In the genomic region with DNA sequence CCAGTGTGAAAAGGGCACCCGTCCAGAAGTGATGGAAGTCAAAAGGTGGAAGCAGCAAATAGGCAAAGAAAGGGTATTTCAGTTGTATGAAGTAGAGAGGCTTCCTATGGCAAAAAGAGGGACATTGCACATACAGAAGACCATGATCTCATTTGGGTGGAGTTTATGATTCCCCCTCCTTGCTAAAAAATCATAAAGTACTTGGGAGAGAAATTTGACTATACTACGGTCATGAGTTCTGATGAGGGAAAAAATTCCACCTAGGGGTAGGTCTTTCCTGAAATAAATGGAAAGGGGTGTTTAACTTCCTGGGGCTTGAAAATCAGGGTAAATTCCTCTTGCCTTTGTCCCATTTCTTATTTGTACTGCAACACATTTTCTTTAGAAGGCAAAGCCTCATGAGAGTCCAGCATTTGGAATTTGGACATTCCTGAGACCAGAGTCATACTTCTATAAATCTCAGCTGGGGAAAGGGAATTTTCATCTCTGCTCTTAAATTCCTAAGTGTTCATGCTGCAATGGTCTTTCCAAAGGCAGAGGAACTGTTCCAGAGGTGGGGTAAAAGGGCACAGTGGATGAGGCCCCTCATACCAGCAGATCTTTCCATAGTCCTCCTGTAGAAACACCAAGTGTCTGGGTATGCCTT, we compare ENCODE assay signal across 11 cellular contexts. TPM values are rescaled to one million over a fixed set of nuclear protein-coding genes. Genes with fewer than 3 reads are reported as not detected.
DNase-seq lines count a peak whose midpoint lies in the region; ATAC-seq, FAIRE-seq and TF ChIP-seq lines count a peak whose summit lies in the region.
"Had no signal": no experiment of that assay in that cellular context is flagged by ENCODE, and none has a peak within 500 bp of the region (broad histone marks: within the 10 kb centered on the region; RNA-seq: fewer than 3 reads in every experiment).

No MANE protein-coding gene starts in this region.

- peak overlapping the region; percentile 100 for H3K27ac ChIP-seq in endothelial cell of umbilical vein (ENCODE audit: insufficient read depth, low read depth, low read length)
- H3K27ac ChIP-seq: ovary had no signal

- TF ChIP-seq CTCF in endothelial cell of umbilical vein (IDR thresholded peaks at IDR 0.05; ENCODE audit: extremely low read depth in 1 of 2, insufficient read depth in 1 of 2, low read depth in 1 of 2, low read length in 2 of 2) (no peak), mesothelial cell of epicardium (IDR thresholded peaks at IDR 0.05; ENCODE audit: unreplicated experiment) (no peak)

- H3K9ac ChIP-seq in endothelial cell of umbilical vein (replicated peaks; ENCODE audit: extremely low read depth, insufficient read depth, low read length) = peak overlapping the region; percentile 81

- H3K36me3 Mint-ChIP-seq in mesothelial cell of epicardium = no peaks in the 10 kb centered on the region

- intact Hi-C loops in Right ventricle myocardium inferior (cut with DNase I) = no loop called here
- intact Hi-C loops in cardiac septum (cut with DNase I) = loop anchor here (10.0 kb wide), 1 partner anchor 102 kb away; the partner anchor contains the start of genes ERI2 and REXO5
- intact Hi-C loops in endothelial cell of umbilical vein (cut with micrococcal nuclease) = loop anchor here (5.0 kb wide), 1 partner anchor 251 kb away; the partner anchor contains the start of gene LDAF1

- peak; percentile 40 for TF ChIP-seq POLR2A in endothelial cell of umbilical vein (IDR thresholded peaks at IDR 0.05; ENCODE audit: low read depth, low read length)

- BruUV-seq in endothelial cell of umbilical vein (replicated peaks; lab: Mats Ljungman, UMichigan) = no TSS peak

- H3K9me3 ChIP-seq in endothelial cell of umbilical vein (replicated peaks; ENCODE audit: control insufficient read depth, insufficient read depth, low read length) = no peaks in the 10 kb centered on the region
- H3K9me3 ChIP-seq: ovary had no signal

- dilution Hi-C loops in endothelial cell of umbilical vein (cut with MboI; ENCODE audit: extremely low pct_ligation_motif_present, low sequenced_read_pairs) = no loop called here

- H3K4me1 Mint-ChIP-seq in mesothelial cell of epicardium = peaks cover 58% of the 10 kb centered on the region

- no peaks in the 10 kb centered on the region for H3K27me3 Mint-ChIP-seq in mesothelial cell of epicardium (ENCODE audit: low read depth)

- H3K36me3 ChIP-seq in endothelial cell of umbilical vein (ENCODE audit: control insufficient read depth in 2 of 2, extremely low read depth in 1 of 2, insufficient read depth in 2 of 2, low read length in 2 of 2) = no peaks in the 10 kb centered on the region
- H3K36me3 ChIP-seq: ovary had no signal

- CTCF ChIA-PET in endothelial cell of umbilical vein (lab: Charles Lee) = interaction anchor here (1.3 kb wide), 1 partner anchor 100 kb away, joined by 4 read pairs; the partner anchor contains the start of genes ERI2 and REXO5

- no peak overlapping the region for H3K4me3 Mint-ChIP-seq in mesothelial cell of epicardium

- no peaks in the 10 kb centered on the region for H3K9me3 Mint-ChIP-seq in mesothelial cell of epicardium

- DNase-seq in Right ventricle myocardium inferior (ENCODE audit: missing footprints) = no peak
- no peak for DNase-seq in cardiac septum (ENCODE audit: low spot score)
- DNase-seq in endothelial cell of umbilical vein (ENCODE audit: low read depth, low spot score) = peak; percentile 71
- no peak for DNase-seq in mesothelial cell of epicardium (ENCODE audit: low spot score in 2 of 2, unreplicated experiment in 2 of 2)
- DNase-seq in NCI-H510A treated with DMSO at 0.1 percent for 48 hours (lab: John Stamatoyannopoulos, UW) = no peak
- no peak for DNase-seq in HPDE6-E6E7 (ENCODE audit: extremely low spot score)
- no peak for DNase-seq in NCI-H1105 (lab: John Stamatoyannopoulos, UW)
- DNase-seq: cerebellar nuclear complex, NCI-H1694 had no signal

- no peaks in the 10 kb centered on the region for H3K27me3 ChIP-seq in endothelial cell of umbilical vein (ENCODE audit: control insufficient read depth in 2 of 2, insufficient read depth in 2 of 2, low read length in 2 of 2)
- H3K27me3 ChIP-seq: ovary had no signal

- FAIRE-seq in endothelial cell of umbilical vein (lab: Jason Lieb, UNC) = peak; percentile 81

- H3K27ac Mint-ChIP-seq in mesothelial cell of epicardium = peak overlapping the region; percentile 80

- peak; percentile 40 for ATAC-seq in Right ventricle myocardium inferior
- no peak for ATAC-seq in GM18907 (IDR thresholded peaks at IDR 0.05; ENCODE audit: unreplicated experiment)

- H3K4me1 ChIP-seq in endothelial cell of umbilical vein (ENCODE audit: control insufficient read depth, extremely low read depth, insufficient read depth, low read length) = peaks cover 90% of the 10 kb centered on the region

- peak overlapping the region; percentile 81 for H3K4me2 ChIP-seq in endothelial cell of umbilical vein (ENCODE audit: insufficient read depth, low read length)

- peaks cover 14% of the 10 kb centered on the region for H3K79me2 ChIP-seq in endothelial cell of umbilical vein (ENCODE audit: control insufficient read depth, insufficient read depth, low read length)

- H4K20me1 ChIP-seq in endothelial cell of umbilical vein (replicated peaks; ENCODE audit: control insufficient read depth, extremely low read depth, insufficient read depth, low read length) = no peaks in the 10 kb centered on the region

- H3K4me3 ChIP-seq in endothelial cell of umbilical vein (replicated peaks in 1 of 3; ENCODE audit: insufficient read depth in 1 of 3, low read depth in 1 of 3, low read length in 3 of 3) = no peak overlapping the region
- H3K4me3 ChIP-seq: ovary had no signal

- POLR2A ChIA-PET in endothelial cell of umbilical vein (lab: Charles Lee) = interaction anchor here (0.6 kb wide), 1 partner anchor 39 kb away, joined by 3 read pairs; no protein-coding TSS in a partner anchor

- H2AFZ ChIP-seq in endothelial cell of umbilical vein (ENCODE audit: low read depth, low read length) = no peak overlapping the region

- H3K9me1 ChIP-seq in endothelial cell of umbilical vein (replicated peaks; ENCODE audit: control insufficient read depth, extremely low read depth, insufficient read depth, low read length) = no peaks in the 10 kb centered on the region

TF ChIP-seq in endothelial cell of umbilical vein, 7 proteins besides CTCF, POLR2A, EP300 and RAD21:
- TF ChIP-seq POLR2AphosphoS5 (IDR thresholded peaks at IDR 0.05; ENCODE audit: insufficient read depth, low read depth, low read length) (peak; percentile 23), FOS (IDR thresholded peaks at IDR 0.05; ENCODE audit: borderline replicate concordance, insufficient read depth, low read length) (peak; percentile 33), JUN (IDR thresholded peaks at IDR 0.05; ENCODE audit: borderline replicate concordance, insufficient read depth, insufficient read length, low read depth) (peak; percentile 71), MYC (IDR thresholded peaks at IDR 0.05; ENCODE audit: low read depth, low read length) (no peak)

RNA-seq across cellular contexts. Expression of gene LYRM1, which starts 5.8 kb away (rescaled TPM):
- total RNA-seq in Right ventricle myocardium inferior (58.1 TPM), cardiac septum (37.7 TPM), endothelial cell of umbilical vein (28.4 and 29.1 TPM in 2 replicates), mesothelial cell of epicardium (14.7 to 16.0 TPM (median 15.9 TPM) in 3 replicates)
- polyA plus RNA-seq in endothelial cell of umbilical vein = 13.8 and 20.4 TPM in 2 replicates
- polyA plus RNA-seq in endothelial cell of umbilical vein (2011; cell fraction: cytosol; rRNA removed) = 34.3 and 34.7 TPM in 2 replicates
- 16.3 and 18.2 TPM in 2 replicates for polyA plus RNA-seq in endothelial cell of umbilical vein (2011; cell fraction: nucleus; rRNA removed)
- 45.2 and 45.3 TPM in 2 replicates for polyA plus RNA-seq in endothelial cell of umbilical vein (2012)
- polyA minus RNA-seq in endothelial cell of umbilical vein = 10.3 and 13.5 TPM in 2 replicates
- 9.3 TPM for polyA minus RNA-seq in endothelial cell of umbilical vein (2011; cell fraction: cytosol; rRNA and poly(A)+ RNA removed)
- 6.7 and 7.1 TPM in 2 replicates for polyA minus RNA-seq in endothelial cell of umbilical vein (2011; cell fraction: nucleus; rRNA and poly(A)+ RNA removed)

RNA-seq across cellular contexts. Expression of gene DCUN1D3, which starts 6.2 kb away (rescaled TPM):
- 15.8 TPM for total RNA-seq in Right ventricle myocardium inferior
- total RNA-seq in cardiac septum = 10.0 TPM
- total RNA-seq in endothelial cell of umbilical vein = 35.0 and 39.6 TPM in 2 replicates
- 8.8 and 10.4 TPM in 2 replicates for polyA plus RNA-seq in endothelial cell of umbilical vein
- 13.5 and 14.2 TPM in 2 replicates for polyA plus RNA-seq in endothelial cell of umbilical vein (2011; cell fraction: cytosol; rRNA removed)
- 28.5 and 31.3 TPM in 2 replicates for polyA plus RNA-seq in endothelial cell of umbilical vein (2011; cell fraction: nucleus; rRNA removed)
- polyA plus RNA-seq in endothelial cell of umbilical vein (2012) = 15.7 and 16.5 TPM in 2 replicates
- polyA minus RNA-seq in endothelial cell of umbilical vein = 40.9 and 43.9 TPM in 2 replicates
- 1.6 TPM for polyA minus RNA-seq in endothelial cell of umbilical vein (2011; cell fraction: cytosol; rRNA and poly(A)+ RNA removed)
- 40.7 and 47.7 TPM in 2 replicates for polyA minus RNA-seq in endothelial cell of umbilical vein (2011; cell fraction: nucleus; rRNA and poly(A)+ RNA removed)
- total RNA-seq in mesothelial cell of epicardium = 10.8 to 12.4 TPM (median 12.0 TPM) in 3 replicates
